ENCODE assay signal across 11 cellular contexts in genomic region chr21:33205476-33205875, GRCh38. TPM values are rescaled to one million over a fixed set of nuclear protein-coding genes. Genes with fewer than 3 reads are reported as not detected.
A peak's percentile ranks its signal among the peaks of the same experiment; 100 is the strongest.
DNase-seq lines count a peak whose midpoint lies in the region; ATAC-seq, FAIRE-seq and TF ChIP-seq lines count a peak whose summit lies in the region.
"Had no signal": no experiment of that assay in that cellular context is flagged by ENCODE, and none has a peak within 500 bp of the region (broad histone marks: within the 10 kb centered on the region; RNA-seq: fewer than 3 reads in every experiment).

No MANE protein-coding gene starts in this region.

- CTCF ChIA-PET in Caco-2 (lab: Charles Lee) = no interaction called here

- ATAC-seq in GM19395 (IDR thresholded peaks at IDR 0.05; ENCODE audit: unreplicated experiment) (no peak), GM19324 (IDR thresholded peaks at IDR 0.05; ENCODE audit: low FRiP score, unreplicated experiment) (no peak)

- intact Hi-C loops in Caco-2 (cut with micrococcal nuclease; ENCODE audit: unreplicated experiment) = loop anchor here (2.0 kb wide), 1 partner anchor 61 kb away; the partner anchor contains the start of gene IL10RB
- intact Hi-C loops in vagina (cut with DNase I) = loop anchor here (10.0 kb wide), 1 partner anchor 239 kb away; no protein-coding TSS in a partner anchor

- H3K36me3 ChIP-seq in Caco-2 (ENCODE audit: control insufficient read depth, insufficient read depth, low read length) (peaks cover 2% of the 10 kb centered on the region; the same call in 1 of the 2 replicates), hepatocyte (replicated peaks; ENCODE audit: insufficient read depth, low read depth) (no peaks in the 10 kb centered on the region), vagina (no peaks in the 10 kb centered on the region)
- H3K36me3 ChIP-seq: brain microvascular endothelial cell, left lung had no signal

- FAIRE-seq in GM19239 (lab: Jason Lieb, UNC) = peak; percentile 78

- H3K4me1 Mint-ChIP-seq in Caco-2 (ENCODE audit: low read depth, unreplicated experiment) = peaks cover 36% of the 10 kb centered on the region

- H3K4me3 ChIP-seq in Caco-2 (ENCODE audit: low read depth, low read length) = no peak overlapping the region
- no peak overlapping the region for H3K4me3 ChIP-seq in hepatocyte
- no peak overlapping the region for H3K4me3 ChIP-seq in vagina
- H3K4me3 ChIP-seq: left lung had no signal

- POLR2A ChIA-PET in Caco-2 (lab: Charles Lee) = interaction anchor here (0.6 kb wide), 1 partner anchor 151 kb away, joined by 7 read pairs; no protein-coding TSS in a partner anchor

- H3K9me2 ChIP-seq in hepatocyte (replicated peaks; ENCODE audit: insufficient read depth) = no peaks in the 10 kb centered on the region

- TF ChIP-seq POLR2A in vagina (IDR thresholded peaks at IDR 0.05) = no peak

- peaks cover 33% of the 10 kb centered on the region for H3K4me1 ChIP-seq in Caco-2
- H3K4me1 ChIP-seq in hepatocyte (ENCODE audit: insufficient read depth) = peaks cover 15% of the 10 kb centered on the region
- H3K4me1 ChIP-seq in vagina = peaks cover 7% of the 10 kb centered on the region

- no peaks in the 10 kb centered on the region for H3K27me3 Mint-ChIP-seq in Caco-2 (ENCODE audit: insufficient read depth, unreplicated experiment)

- H3K9me3 ChIP-seq in Caco-2 (peaks cover 19% of the 10 kb centered on the region), hepatocyte (ENCODE audit: low read depth) (no peaks in the 10 kb centered on the region), vagina (no peaks in the 10 kb centered on the region)

- H3K27ac ChIP-seq in hepatocyte (peak overlapping the region; percentile 95), vagina (no peak overlapping the region)
- H3K27ac ChIP-seq: brain microvascular endothelial cell had no signal

- H3K4me3 Mint-ChIP-seq in Caco-2 (ENCODE audit: unreplicated experiment) = peak overlapping the region; percentile 60

- no peaks in the 10 kb centered on the region for H3K27me3 ChIP-seq in Caco-2 (replicated peaks; ENCODE audit: control insufficient read depth, insufficient read depth, low read length)
- H3K27me3 ChIP-seq in hepatocyte = no peaks in the 10 kb centered on the region
- no peaks in the 10 kb centered on the region for H3K27me3 ChIP-seq in vagina
- H3K27me3 ChIP-seq: brain microvascular endothelial cell, left lung had no signal

- 66% methylated on average over 5 of the region's 5 CpGs for WGBS in hepatocyte (ENCODE audit: low lambda C conversion rate, missing lambda C conversion rate)

- no peak overlapping the region for H2AFZ ChIP-seq in hepatocyte

- peak overlapping the region; percentile 77 for H3K27ac Mint-ChIP-seq in Caco-2 (ENCODE audit: unreplicated experiment)

- no peaks in the 10 kb centered on the region for H3K79me2 ChIP-seq in hepatocyte

- no peaks in the 10 kb centered on the region for H4K20me1 ChIP-seq in hepatocyte (ENCODE audit: insufficient read depth, poor library complexity, severe bottlenecking)

- no peak for DNase-seq in Caco-2
- DNase-seq in GM19239 (ENCODE audit: insufficient read length, low spot score) = no peak
- peak; percentile 48 for DNase-seq in SKM-1 (lab: John Stamatoyannopoulos, UW; ENCODE audit: unreplicated experiment)
- no peak for DNase-seq in hepatocyte (ENCODE audit: low spot score)
- DNase-seq in NCI-H187 (lab: John Stamatoyannopoulos, UW) = no peak
- DNase-seq in vagina (ENCODE audit: extremely low spot score in 2 of 2) = no peak
- DNase-seq: activated CD4-positive, alpha-beta T cell treated with anti-CD3 and anti-CD28 coated beads, Interleukin-2, amount 50 U/mL, for 1 hour; brain microvascular endothelial cell; left lung had no signal

- H3K36me3 Mint-ChIP-seq in Caco-2 (ENCODE audit: insufficient read depth, unreplicated experiment) = peaks cover 15% of the 10 kb centered on the region

- H3K4me2 ChIP-seq in hepatocyte = no peak overlapping the region

- peaks cover 24% of the 10 kb centered on the region for H3K9me3 Mint-ChIP-seq in Caco-2 (ENCODE audit: unreplicated experiment)

- BruUV-seq in Caco-2 (replicated peaks; lab: Mats Ljungman, UMichigan) = no TSS peak

- TF ChIP-seq CTCF in Caco-2 (IDR thresholded peaks at IDR 0.05; ENCODE audit: insufficient read depth in 1 of 2, low read depth in 1 of 2, low read length in 1 of 2, severe bottlenecking in 1 of 2, unreplicated experiment in 1 of 2) (no peak), hepatocyte (IDR thresholded peaks at IDR 0.05; ENCODE audit: poor library complexity) (no peak), vagina (IDR thresholded peaks at IDR 0.05) (no peak)

RNA-seq across cellular contexts. Expression of gene IFNAR2, which starts 24.3 kb away (rescaled TPM):
- total RNA-seq in Caco-2 (2022) (33.7 and 36.1 TPM in 2 replicates), hepatocyte (18.2 and 19.9 TPM in 2 replicates), vagina (9.3 TPM)
- polyA plus RNA-seq in hepatocyte = 18.5 and 19.6 TPM in 2 replicates
